In the genomic region with DNA sequence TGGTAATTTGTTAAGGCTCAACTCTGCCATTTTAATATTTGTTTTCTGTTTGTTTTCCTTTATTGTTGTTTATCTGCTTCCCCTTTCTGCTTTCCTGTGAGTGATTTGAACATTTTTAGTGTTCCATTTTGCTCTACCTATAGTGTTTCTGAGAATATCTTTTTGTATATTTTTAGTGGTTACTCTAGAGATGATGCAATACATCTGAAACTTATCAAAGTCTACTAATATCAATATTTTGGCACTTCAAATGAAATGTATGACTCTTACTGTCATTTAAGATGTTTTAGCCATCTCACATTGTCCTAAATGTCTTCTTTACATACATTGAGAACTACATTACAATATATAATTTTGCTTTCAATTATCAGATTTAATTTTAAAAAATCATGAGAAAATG, we compare ENCODE assay signal across 31 cellular contexts.
"Had no signal": no experiment of that assay in that cellular context is flagged by ENCODE, and none has a peak within 500 bp of the region (broad histone marks: within the 10 kb centered on the region; RNA-seq: fewer than 3 reads in every experiment).

No MANE protein-coding gene starts in this region.

- H2AFZ ChIP-seq: neural progenitor cell, parathyroid adenoma had no signal

- ATAC-seq: natural killer cell; psoas muscle; right cardiac atrium; sciatic nerve; stimulated activated memory B cell treated with anti-CD40 and anti-IgM and Interleukin-4, amounts not matched to agents 10 μg/mL and 1 μg/mL and 100 μg/mL, for 72 hours; stimulated activated naive CD8-positive, alpha-beta T cell treated with anti-CD3 and anti-CD28 coated beads, Interleukin-15, amount 100 ng/mL, for 72 hours; stimulated activated naive CD8-positive, alpha-beta T cell treated with anti-CD3 and anti-CD28 coated beads, Interleukin-15, Interleukin-2, amounts not matched to agents 100 U/mL and 50 U/mL, for 24 hours; upper lobe of right lung had no signal

- H3K4me1 Mint-ChIP-seq: stimulated activated memory B cell treated with anti-CD40 and anti-IgM and Interleukin-4, amounts not matched to agents 10 μg/mL and 1 μg/mL and 100 μg/mL, for 72 hours; stimulated activated naive CD8-positive, alpha-beta T cell treated with anti-CD3 and anti-CD28 coated beads, Interleukin-15, amount 100 ng/mL, for 72 hours had no signal

- H3K36me3 ChIP-seq: neural progenitor cell, ovary, spleen, suprapubic skin, tibial artery, transverse colon, upper lobe of right lung, uterus had no signal

- H3K4me1 ChIP-seq: neural progenitor cell, spleen, uterus had no signal

- DNase-seq: natural killer cell; occipital lobe; ovary; posterior cingulate gyrus; psoas muscle; right cardiac atrium; spleen; stimulated activated CD4-positive, alpha-beta T cell treated with anti-CD3 and anti-CD28 coated beads, Interleukin-12 subunit alpha, Interleukin-12 subunit beta, amount 100 ng/mL, for 4 hours; stimulated activated CD4-positive, alpha-beta T cell treated with anti-CD3 and anti-CD28 coated beads, Interleukin-1b, Interleukin-23, amount 100 ng/mL, for 48 hours; stimulated activated CD4-positive, alpha-beta T cell treated with anti-CD3 and anti-CD28 coated beads, Interleukin-4, amount 100 ng/mL, for 1 hour; stimulated activated CD4-positive, alpha-beta T cell treated with anti-CD3 and anti-CD28 coated beads, Interleukin-4, amount 100 ng/mL, for 4 hours; stimulated activated CD8-positive, alpha-beta memory T cell treated with anti-CD3 and anti-CD28 coated beads, Interleukin-4, amount 100 ng/mL, for 48 hours; stimulated activated naive CD4-positive, alpha-beta T cell; stimulated activated naive CD8-positive, alpha-beta T cell treated with anti-CD3 and anti-CD28 coated beads, Interleukin-15, amount 100 ng/mL, for 72 hours; stimulated activated naive CD8-positive, alpha-beta T cell treated with anti-CD3 and anti-CD28 coated beads, Interleukin-15, Interleukin-2, amounts not matched to agents 100 U/mL and 50 U/mL, for 24 hours; substantia nigra; testis; tibial artery; transverse colon; upper lobe of right lung; uterus had no signal

- H3K4me2 ChIP-seq: neural progenitor cell, smooth muscle cell had no signal

- H3K27me3 Mint-ChIP-seq: progenitor cell of endocrine pancreas; stimulated activated memory B cell treated with anti-CD40 and anti-IgM and Interleukin-4, amounts not matched to agents 10 μg/mL and 1 μg/mL and 100 μg/mL, for 72 hours; stimulated activated naive CD8-positive, alpha-beta T cell treated with anti-CD3 and anti-CD28 coated beads, Interleukin-15, amount 100 ng/mL, for 72 hours; type B pancreatic cell had no signal

- H3K4me3 ChIP-seq: neural progenitor cell, ovary, psoas muscle, skin epidermis, smooth muscle cell, spleen, suprapubic skin, testis, tibial artery, transverse colon, upper lobe of right lung, uterus had no signal

- H3K27ac ChIP-seq: neural progenitor cell, ovary, parathyroid adenoma, psoas muscle, skin epidermis, spleen, suprapubic skin, testis, tibial artery, transverse colon, upper lobe of right lung, uterus had no signal

- H3K9me3 ChIP-seq: ovary, psoas muscle, suprapubic skin, testis, tibial artery, transverse colon, upper lobe of right lung had no signal

- H3K27ac Mint-ChIP-seq: natural killer cell; neural progenitor cell; stimulated activated memory B cell treated with anti-CD40 and anti-IgM and Interleukin-4, amounts not matched to agents 10 μg/mL and 1 μg/mL and 100 μg/mL, for 72 hours had no signal

- H3K9ac ChIP-seq: neural progenitor cell, parathyroid adenoma had no signal

- H3K27me3 ChIP-seq: neural progenitor cell, ovary, spleen, suprapubic skin, testis, tibial artery, transverse colon, upper lobe of right lung, uterus had no signal

- H3K4me3 Mint-ChIP-seq: natural killer cell; nephron; neural progenitor cell; stimulated activated memory B cell treated with anti-CD40 and anti-IgM and Interleukin-4, amounts not matched to agents 10 μg/mL and 1 μg/mL and 100 μg/mL, for 72 hours; stimulated activated naive CD8-positive, alpha-beta T cell treated with anti-CD3 and anti-CD28 coated beads, Interleukin-15, amount 100 ng/mL, for 72 hours; type B pancreatic cell had no signal

- H3K36me3 Mint-ChIP-seq: natural killer cell; stimulated activated memory B cell treated with anti-CD40 and anti-IgM and Interleukin-4, amounts not matched to agents 10 μg/mL and 1 μg/mL and 100 μg/mL, for 72 hours had no signal
